11 cellular contexts compared by ENCODE assay signal in genomic region chr20:3313681-3314080, GRCh38.
DNase-seq lines count a peak whose midpoint lies in the region; ATAC-seq, FAIRE-seq and TF ChIP-seq lines count a peak whose summit lies in the region.
"Had no signal": no experiment of that assay in that cellular context is flagged by ENCODE, and none has a peak within 500 bp of the region (broad histone marks: within the 10 kb centered on the region; RNA-seq: fewer than 3 reads in every experiment).

No MANE protein-coding gene starts in this region.

- WGBS in HepG2 (ENCODE audit: low lambda C conversion rate), result 68% methylated on average over 2 of the region's 2 CpGs

- DNase-seq in NCI-H2029 treated with DMSO at 0.1 percent for 48 hours (lab: John Stamatoyannopoulos, UW) (peak; percentile 6), NCI-H2029 (lab: John Stamatoyannopoulos, UW) (no peak), breast epithelium (ENCODE audit: low spot score in 2 of 2) (no peak), HepG2 (ENCODE audit: low spot score) (no peak), type B pancreatic cell (ENCODE audit: extremely low spot score, unreplicated experiment) (no peak), NCI-H524 treated with DMSO at 0.1 percent for 48 hours (lab: John Stamatoyannopoulos, UW) (no peak)
- DNase-seq: NCI-H510A treated with DMSO at 0.1 percent for 48 hours had no signal

- TF ChIP-seq POLR2A in breast epithelium (IDR thresholded peaks at IDR 0.05), result no peak
- no peak for TF ChIP-seq POLR2A in HepG2 (IDR thresholded peaks at IDR 0.05; ENCODE audit: insufficient read depth in 1 of 2, low read depth in 2 of 2, low read length in 2 of 2)

- H3K9me3 Mint-ChIP-seq in type B pancreatic cell, result no peaks in the 10 kb centered on the region

- no peaks in the 10 kb centered on the region for H3K27me3 ChIP-seq in breast epithelium
- H3K27me3 ChIP-seq in HepG2 (ENCODE audit: control insufficient read depth in 1 of 2, insufficient read depth in 2 of 2, low read length in 2 of 2), result no peaks in the 10 kb centered on the region

- ATAC-seq in HepG2 (peak; percentile 56), HG03139 (IDR thresholded peaks at IDR 0.05; ENCODE audit: unreplicated experiment) (no peak), HG02588 (IDR thresholded peaks at IDR 0.05; ENCODE audit: unreplicated experiment) (no peak)

- POLR2A ChIA-PET in HepG2 (lab: Yijun Ruan, JAX), result no interaction called here

- peak overlapping the region; percentile 45 to 68 for H3K27ac ChIP-seq in breast epithelium
- H3K27ac ChIP-seq in HepG2 (ENCODE audit: extremely low read length, insufficient read depth, low read length), result peak overlapping the region; percentile 32
- H3K27ac ChIP-seq: parathyroid adenoma had no signal

- in situ Hi-C loops in HepG2 (cut with HindIII; ENCODE audit: extremely low pct_ligation_motif_present, low pct_unique_long_range_greater_than_20kb), result no loop called here

- H3K4me2 ChIP-seq in HepG2 (ENCODE audit: low read depth, low read length), result no peak overlapping the region

- CTCF ChIA-PET in HepG2 (lab: Yijun Ruan, JAX; ENCODE audit: low intra/inter-chr PET ratio, low total read pairs), result no interaction called here

- peak overlapping the region; percentile 70 for H3K27ac Mint-ChIP-seq in type B pancreatic cell

- H3K4me1 ChIP-seq in breast epithelium, result peaks cover 0 to 21% of the 10 kb centered on the region in 2 donors
- H3K4me1 ChIP-seq in HepG2 (ENCODE audit: insufficient read depth, low read length), result peaks cover 13% of the 10 kb centered on the region

- no peak overlapping the region for H3K4me3 Mint-ChIP-seq in type B pancreatic cell

- no peak for TF ChIP-seq RAD21 in HepG2 (CRISPR knock-in tag; IDR thresholded peaks at IDR 0.05)

- no peak overlapping the region for H3K9ac ChIP-seq in HepG2 (ENCODE audit: insufficient read depth, low read depth, low read length)
- H3K9ac ChIP-seq: parathyroid adenoma had no signal

- no peak overlapping the region for H2AFZ ChIP-seq in HepG2 (ENCODE audit: low read length)
- H2AFZ ChIP-seq: parathyroid adenoma had no signal

- TF ChIP-seq EP300 in HepG2 (IDR thresholded peaks at IDR 0.05; ENCODE audit: low read depth in 2 of 2, low read length in 2 of 2), result no peak
- no peak for TF ChIP-seq EP300 in HepG2 (CRISPR knock-in tag; IDR thresholded peaks at IDR 0.05; ENCODE audit: borderline replicate concordance)

- H3K4me3 ChIP-seq in breast epithelium, result no peak overlapping the region
- no peak overlapping the region for H3K4me3 ChIP-seq in HepG2 (replicated peaks in 1 of 3; ENCODE audit: insufficient read depth in 1 of 3, low read depth in 2 of 3, low read length in 3 of 3)

- H4K20me1 ChIP-seq in HepG2 (ENCODE audit: insufficient read depth, low read length), result no peaks in the 10 kb centered on the region

- no peaks in the 10 kb centered on the region for H3K79me2 ChIP-seq in HepG2 (ENCODE audit: insufficient read depth, low read length)
- H3K79me2 ChIP-seq: parathyroid adenoma had no signal

- no peaks in the 10 kb centered on the region for H3K9me3 ChIP-seq in breast epithelium
- H3K9me3 ChIP-seq in HepG2 (ENCODE audit: low read length), result no peaks in the 10 kb centered on the region

- no peaks in the 10 kb centered on the region for H3K36me3 ChIP-seq in breast epithelium
- H3K36me3 ChIP-seq in HepG2 (replicated peaks in 1 of 2; ENCODE audit: control insufficient read depth in 1 of 2, insufficient read depth in 2 of 2, low read length in 2 of 2), result peaks cover 10 to 45% of the 10 kb centered on the region in 2 experiments; a peak in 4 of 5 replicates

- no peaks in the 10 kb centered on the region for H3K27me3 Mint-ChIP-seq in type B pancreatic cell

- no peak for TF ChIP-seq CTCF in breast epithelium (IDR thresholded peaks at IDR 0.05)
- no peak for TF ChIP-seq CTCF in HepG2 (CRISPR knock-in tag; IDR thresholded peaks at IDR 0.05)
- TF ChIP-seq CTCF in type B pancreatic cell (conservative IDR thresholded peaks at IDR 0.05), result no peak

- BruUV-seq in HepG2 (replicated peaks; lab: Mats Ljungman, UMichigan), result no TSS peak

- peaks cover 4% of the 10 kb centered on the region for H3K4me1 Mint-ChIP-seq in type B pancreatic cell (ENCODE audit: unreplicated experiment)

- peaks cover 31% of the 10 kb centered on the region for H3K36me3 Mint-ChIP-seq in type B pancreatic cell

- FAIRE-seq in HepG2 (lab: Jason Lieb, UNC), result peak; percentile 40
- FAIRE-seq: A204.1 had no signal

- intact Hi-C loops in breast epithelium (cut with DNase I; ENCODE audit: low total_unique reads), result no loop called here
- intact Hi-C loops in HepG2 (cut with micrococcal nuclease; ENCODE audit: unreplicated experiment), result no loop called here

TF ChIP-seq in HepG2, 621 proteins besides CTCF, POLR2A, EP300 and RAD21:
- TF ChIP-seq TEAD3 (CRISPR knock-in tag; optimal IDR thresholded peaks at IDR 0.05; ENCODE audit: borderline replicate concordance) (peak; percentile 8), ZNF7 (CRISPR knock-in tag; IDR thresholded peaks at IDR 0.05) (0 out of 2 replicates have a peak, but pooled peaks have one; percentile 59), MYPOP (CRISPR knock-in tag; IDR thresholded peaks at IDR 0.05) (no peak)
